Comparison of ENCODE assay signal across 11 cellular contexts in genomic region chrX:105564536-105564935, GRCh38.
DNase-seq lines count a peak whose midpoint lies in the region; ATAC-seq and TF ChIP-seq lines count a peak whose summit lies in the region.
"Had no signal": no experiment of that assay in that cellular context is flagged by ENCODE, and none has a peak within 500 bp of the region (broad histone marks: within the 10 kb centered on the region; RNA-seq: fewer than 3 reads in every experiment).

No MANE protein-coding gene starts in this region.

- H3K4me3 Mint-ChIP-seq in activated T-helper 17 cell treated with anti-CD3 and anti-CD28 coated beads, Interleukin-2, amount 50 U/mL, for 72 hours, result no peak overlapping the region

- H3K4me1 ChIP-seq in smooth muscle cell (ENCODE audit: low read depth), result no peaks in the 10 kb centered on the region
- H3K4me1 ChIP-seq: HAP-1, Peyer's patch, right lobe of liver had no signal

- ATAC-seq in HG03159 (IDR thresholded peaks at IDR 0.05; ENCODE audit: unreplicated experiment), result no peak
- no peak for ATAC-seq in activated T-helper 17 cell treated with anti-CD3 and anti-CD28 coated beads, Interleukin-2, amount 50 U/mL, for 72 hours (replicated peaks)
- ATAC-seq: right lobe of liver had no signal

- H3K27ac ChIP-seq in smooth muscle cell (ENCODE audit: low read depth), result peak overlapping the region; percentile 73
- H3K27ac ChIP-seq: Peyer's patch, right lobe of liver had no signal

- WGBS in smooth muscle cell (ENCODE audit: low lambda C conversion rate), result 48% methylated on average over 1 of the region's 1 CpG

- H3K27me3 Mint-ChIP-seq in activated T-helper 17 cell treated with anti-CD3 and anti-CD28 coated beads, Interleukin-2, amount 50 U/mL, for 72 hours, result no peaks in the 10 kb centered on the region

- H3K4me3 ChIP-seq in fibroblast of pulmonary artery (replicated peaks; ENCODE audit: low read depth, low read length), result no peak overlapping the region
- H3K4me3 ChIP-seq in smooth muscle cell, result no peak overlapping the region
- H3K4me3 ChIP-seq: HAP-1, Peyer's patch, right lobe of liver had no signal

- H3F3A ChIP-seq in smooth muscle cell (ENCODE audit: low read depth), result no peaks in the 10 kb centered on the region

- H3K9ac ChIP-seq in smooth muscle cell (ENCODE audit: low read depth), result no peak overlapping the region

- no peaks in the 10 kb centered on the region for H3K36me3 Mint-ChIP-seq in activated T-helper 17 cell treated with anti-CD3 and anti-CD28 coated beads, Interleukin-2, amount 50 U/mL, for 72 hours (ENCODE audit: low read depth)

- no peak for TF ChIP-seq CTCF in fibroblast of pulmonary artery (IDR thresholded peaks at IDR 0.05; ENCODE audit: low read length, missing control alignments)
- no peak for TF ChIP-seq CTCF in smooth muscle cell (IDR thresholded peaks at IDR 0.05; ENCODE audit: borderline replicate concordance, insufficient read depth, poor library complexity, severe bottlenecking)

- H3K4me2 ChIP-seq in smooth muscle cell, result peak overlapping the region; percentile 53

- H3K27ac Mint-ChIP-seq in activated T-helper 17 cell treated with anti-CD3 and anti-CD28 coated beads, Interleukin-2, amount 50 U/mL, for 72 hours, result no peak overlapping the region

- no peaks in the 10 kb centered on the region for H4K20me1 ChIP-seq in smooth muscle cell (ENCODE audit: low read depth)

- DNase-seq in HK-2 (ENCODE audit: unreplicated experiment), result peak; percentile 10
- peak; percentile 82 for DNase-seq in SW480 (ENCODE audit: low spot score)
- peak; percentile 78 for DNase-seq in fibroblast of pulmonary artery (ENCODE audit: low read depth)
- DNase-seq in smooth muscle cell (lab: John Stamatoyannopoulos, UW; ENCODE audit: unreplicated experiment), result no peak
- no peak for DNase-seq in activated naive CD4-positive, alpha-beta T cell (lab: John Stamatoyannopoulos, UW)
- DNase-seq: effector memory CD4-positive, alpha-beta T cell; Peyer's patch; right lobe of liver had no signal

- peaks cover 6% of the 10 kb centered on the region for H3K9me3 Mint-ChIP-seq in activated T-helper 17 cell treated with anti-CD3 and anti-CD28 coated beads, Interleukin-2, amount 50 U/mL, for 72 hours

- H3K9me3 ChIP-seq in smooth muscle cell (replicated peaks; ENCODE audit: low read depth), result no peaks in the 10 kb centered on the region
- H3K9me3 ChIP-seq: HAP-1, Peyer's patch, right lobe of liver had no signal

- no peaks in the 10 kb centered on the region for H3K36me3 ChIP-seq in smooth muscle cell (ENCODE audit: low read depth)
- H3K36me3 ChIP-seq: HAP-1, Peyer's patch, right lobe of liver had no signal

- H3K79me2 ChIP-seq in smooth muscle cell (ENCODE audit: low read depth), result no peaks in the 10 kb centered on the region

- H3K4me1 Mint-ChIP-seq in activated T-helper 17 cell treated with anti-CD3 and anti-CD28 coated beads, Interleukin-2, amount 50 U/mL, for 72 hours, result no peaks in the 10 kb centered on the region

- no peaks in the 10 kb centered on the region for H3K27me3 ChIP-seq in smooth muscle cell (ENCODE audit: low read depth)
- H3K27me3 ChIP-seq: Peyer's patch, right lobe of liver had no signal

- no peak overlapping the region for H2AFZ ChIP-seq in smooth muscle cell (ENCODE audit: low read depth)

Comparison
In these comparisons a context has a peak if more than half of its experiments do, and no peak if none do; other contexts are left out.
1. DNase-seq: peak in HK-2 (single experiment), SW480 (single experiment) and fibroblast of pulmonary artery (single experiment); none in smooth muscle cell (single experiment) and activated naive CD4-positive, alpha-beta T cell (0 of 4).